ENCODE assay signal across 16 cellular contexts in genomic region chr3:106731230-106731629, GRCh38.
A peak's percentile ranks its signal among the peaks of the same experiment; 100 is the strongest.
DNase-seq lines count a peak whose midpoint lies in the region; ATAC-seq, FAIRE-seq and TF ChIP-seq lines count a peak whose summit lies in the region.
"Had no signal": no experiment of that assay in that cellular context is flagged by ENCODE, and none has a peak within 500 bp of the region (broad histone marks: within the 10 kb centered on the region; RNA-seq: fewer than 3 reads in every experiment).

No MANE protein-coding gene starts in this region.

- TF ChIP-seq CTCF in SK-N-SH (IDR thresholded peaks at IDR 0.05) (no peak), astrocyte (IDR thresholded peaks at IDR 0.05; ENCODE audit: insufficient read depth, low read depth, low read length) (no peak)

- H3K4ac ChIP-seq in mesenchymal stem cell (ENCODE audit: low read depth in 1 of 2, low read length in 2 of 2): no peak overlapping the region

- H3K23ac ChIP-seq in mesenchymal stem cell (ENCODE audit: low read length in 2 of 2): no peak overlapping the region

- H2AFZ ChIP-seq in SK-N-SH (ENCODE audit: low read depth): 0 out of 2 replicates have a peak overlapping the region, but pooled peaks have one; percentile 67
- peak overlapping the region; percentile 6 for H2AFZ ChIP-seq in astrocyte (ENCODE audit: low read depth, low read length)
- H2AFZ ChIP-seq in mesenchymal stem cell (ENCODE audit: low read depth, low read length): no peak overlapping the region
- H2AFZ ChIP-seq: GM23338 had no signal

- no peak overlapping the region for H4K8ac ChIP-seq in mesenchymal stem cell (ENCODE audit: low read length)

- no peak overlapping the region for H3K18ac ChIP-seq in mesenchymal stem cell (ENCODE audit: low read depth in 1 of 2, low read length in 2 of 2)

- no peaks in the 10 kb centered on the region for H3K79me1 ChIP-seq in mesenchymal stem cell (replicated peaks; ENCODE audit: low read length, poor library complexity, severe bottlenecking)

- H3K4me3 ChIP-seq in SK-N-SH (ENCODE audit: low read depth in 2 of 2, low read length in 1 of 2): no peak overlapping the region
- no peak overlapping the region for H3K4me3 ChIP-seq in astrocyte (ENCODE audit: insufficient read depth, low read depth, low read length)
- H3K4me3 ChIP-seq in mesenchymal stem cell (ENCODE audit: insufficient read depth in 1 of 2, low read depth in 1 of 2, low read length in 2 of 2): no peak overlapping the region
- H3K4me3 ChIP-seq in MG63: no peak overlapping the region
- H3K4me3 ChIP-seq: BLaER1, GM23338 had no signal

- no peaks in the 10 kb centered on the region for H4K20me1 ChIP-seq in SK-N-SH (ENCODE audit: insufficient read depth)
- H4K20me1 ChIP-seq in astrocyte (ENCODE audit: insufficient read depth, low read length): no peaks in the 10 kb centered on the region
- H4K20me1 ChIP-seq: BLaER1 had no signal

- no peak overlapping the region for H3K4me2 ChIP-seq in SK-N-SH
- H3K4me2 ChIP-seq in astrocyte (ENCODE audit: low read length): no peak overlapping the region
- H3K4me2 ChIP-seq in mesenchymal stem cell (ENCODE audit: low read length, poor library complexity, severe bottlenecking): no peak overlapping the region
- H3K4me2 ChIP-seq: BLaER1, GM23338 had no signal

- H3K27ac Mint-ChIP-seq in astrocyte (ENCODE audit: unreplicated experiment): no peak overlapping the region
- H3K27ac Mint-ChIP-seq: CD8-positive, alpha-beta memory T cell; GM23338 had no signal

- no peak for DNase-seq in SK-N-SH
- DNase-seq in astrocyte (ENCODE audit: low read depth): no peak
- no peak for DNase-seq in mesenchymal stem cell
- no peak for DNase-seq in urothelium cell line (ENCODE audit: low spot score)
- DNase-seq in MG63: no peak
- no peak for DNase-seq in NCI-H446 treated with DMSO at 0.1 percent for 48 hours (lab: John Stamatoyannopoulos, UW)
- DNase-seq: AML-193; Caco-2; CD8-positive, alpha-beta memory T cell; DMS53; H7 had no signal

- no peaks in the 10 kb centered on the region for H3K79me2 ChIP-seq in SK-N-SH (ENCODE audit: insufficient read depth)
- H3K79me2 ChIP-seq in astrocyte (ENCODE audit: insufficient read depth, low read length): no peaks in the 10 kb centered on the region

- H3K36me3 Mint-ChIP-seq in astrocyte (ENCODE audit: low read depth, unreplicated experiment): no peaks in the 10 kb centered on the region
- H3K36me3 Mint-ChIP-seq: CD8-positive, alpha-beta memory T cell had no signal

- 88% methylated on average over 2 of the region's 2 CpGs for WGBS in SK-N-SH (ENCODE audit: low lambda C conversion rate)
- WGBS in mesenchymal stem cell: 93% methylated on average over 2 of the region's 2 CpGs

- no peak overlapping the region for H3K4me3 Mint-ChIP-seq in astrocyte (ENCODE audit: unreplicated experiment)
- H3K4me3 Mint-ChIP-seq: CD8-positive, alpha-beta memory T cell; GM23338 had no signal

- FAIRE-seq in astrocyte (lab: Jason Lieb, UNC) (no peak), urothelium cell line (lab: Jason Lieb, UNC) (peak; percentile 56)

- no peak for TF ChIP-seq EP300 in SK-N-SH (IDR thresholded peaks at IDR 0.05; ENCODE audit: borderline replicate concordance in 1 of 2, low read depth in 1 of 2, low read length in 1 of 2)

- H3K4me1 ChIP-seq in SK-N-SH (ENCODE audit: control insufficient read depth in 1 of 2, insufficient read depth in 2 of 2, low read depth in 1 of 2, low read length in 1 of 2) (peaks cover 0 to 59% of the 10 kb centered on the region in 2 experiments; a peak in 3 of 4 replicates), astrocyte (ENCODE audit: insufficient read depth, low read length) (peaks cover 26% of the 10 kb centered on the region), mesenchymal stem cell (ENCODE audit: control insufficient read depth, insufficient read depth, low read depth, low read length) (no peaks in the 10 kb centered on the region)
- H3K4me1 ChIP-seq: BLaER1, Caco-2 had no signal

- no peaks in the 10 kb centered on the region for H3K9me3 ChIP-seq in SK-N-SH
- no peaks in the 10 kb centered on the region for H3K9me3 ChIP-seq in astrocyte (ENCODE audit: insufficient read depth, low read depth, low read length)
- no peaks in the 10 kb centered on the region for H3K9me3 ChIP-seq in mesenchymal stem cell (ENCODE audit: control insufficient read depth, low read length)
- H3K9me3 ChIP-seq in MG63: no peaks in the 10 kb centered on the region
- H3K9me3 ChIP-seq: BLaER1, Caco-2 had no signal

- H3F3A ChIP-seq in SK-N-SH (replicated peaks; ENCODE audit: insufficient read depth): peaks cover 38% of the 10 kb centered on the region

- no peak overlapping the region for H4K91ac ChIP-seq in mesenchymal stem cell (ENCODE audit: low read length)

- no peaks in the 10 kb centered on the region for H3K9me3 Mint-ChIP-seq in astrocyte (ENCODE audit: unreplicated experiment)
- H3K9me3 Mint-ChIP-seq: GM23338 had no signal

- TF ChIP-seq RAD21 in SK-N-SH (IDR thresholded peaks at IDR 0.05; ENCODE audit: low read length): no peak

- CTCF ChIA-PET in SK-N-SH (lab: Yijun Ruan, JAX): no interaction called here

- H2BK15ac ChIP-seq in mesenchymal stem cell (ENCODE audit: low read depth, poor library complexity, severe bottlenecking): no peak overlapping the region

- ATAC-seq in SK-N-SH treated with all-trans-retinoic acid at 6 μM for 48 hours: no peak
- ATAC-seq in HG03469 (IDR thresholded peaks at IDR 0.05; ENCODE audit: unreplicated experiment): no peak
- ATAC-seq: GM23338 had no signal

- H3K27me3 ChIP-seq in SK-N-SH (ENCODE audit: insufficient read depth) (no peaks in the 10 kb centered on the region), astrocyte (ENCODE audit: insufficient read depth, low read length) (no peaks in the 10 kb centered on the region), mesenchymal stem cell (ENCODE audit: control insufficient read depth in 1 of 2, insufficient read depth in 1 of 2, low read length in 2 of 2) (no peaks in the 10 kb centered on the region), MG63 (no peaks in the 10 kb centered on the region)
- H3K27me3 ChIP-seq: BLaER1 had no signal

- H3K9ac ChIP-seq in SK-N-SH: 0 out of 2 replicates have a peak overlapping the region, but pooled peaks have one; percentile 77
- no peak overlapping the region for H3K9ac ChIP-seq in astrocyte (ENCODE audit: low read length)
- no peak overlapping the region for H3K9ac ChIP-seq in mesenchymal stem cell (ENCODE audit: low read length)
- H3K9ac ChIP-seq: BLaER1 had no signal

- H3K27ac ChIP-seq in SK-N-SH (ENCODE audit: low read depth in 2 of 2, low read length in 1 of 2) (peak overlapping the region in 1 of 2 experiments; percentile 99; a peak in 2 of 4 replicates), astrocyte (ENCODE audit: low read depth, low read length) (peak overlapping the region; percentile 2), mesenchymal stem cell (ENCODE audit: low read length, poor library complexity, severe bottlenecking) (no peak overlapping the region)
- H3K27ac ChIP-seq: 22Rv1, BLaER1 had no signal

- H3K9me2 ChIP-seq in SK-N-SH: no peaks in the 10 kb centered on the region

- H2BK5ac ChIP-seq in mesenchymal stem cell (ENCODE audit: low read depth, low read length, poor library complexity, severe bottlenecking): no peak overlapping the region

- peaks cover 39% of the 10 kb centered on the region for H3K4me1 Mint-ChIP-seq in astrocyte (ENCODE audit: low read depth, unreplicated experiment)
- H3K4me1 Mint-ChIP-seq: CD8-positive, alpha-beta memory T cell had no signal

- H2AK5ac ChIP-seq in mesenchymal stem cell (ENCODE audit: low read length, severe bottlenecking): peak overlapping the region; percentile 28

- no peaks in the 10 kb centered on the region for H3K27me3 Mint-ChIP-seq in astrocyte (ENCODE audit: low read depth, unreplicated experiment)

- H3K14ac ChIP-seq in mesenchymal stem cell (ENCODE audit: low read length in 2 of 2): no peak overlapping the region

- no peak overlapping the region for H2BK12ac ChIP-seq in mesenchymal stem cell (ENCODE audit: low read length in 2 of 2)

- H3K36me3 ChIP-seq in SK-N-SH (replicated peaks in 1 of 2; ENCODE audit: control insufficient read depth in 1 of 2, insufficient read depth in 2 of 2, low read length in 1 of 2) (no peaks in the 10 kb centered on the region), astrocyte (ENCODE audit: insufficient read depth, low read length) (no peaks in the 10 kb centered on the region), mesenchymal stem cell (ENCODE audit: control insufficient read depth in 1 of 2, insufficient read depth in 2 of 2, low read depth in 1 of 2, low read length in 2 of 2) (no peaks in the 10 kb centered on the region), MG63 (no peaks in the 10 kb centered on the region)
- H3K36me3 ChIP-seq: BLaER1 had no signal

- POLR2A ChIA-PET in SK-N-SH (lab: Yijun Ruan, JAX): no interaction called here

- no peak overlapping the region for H2BK120ac ChIP-seq in mesenchymal stem cell (ENCODE audit: low read depth, low read length)

TF ChIP-seq in SK-N-SH, 30 proteins besides CTCF, POLR2A, EP300 and RAD21:
- TF ChIP-seq FOSL2 (IDR thresholded peaks at IDR 0.05; ENCODE audit: borderline replicate concordance, low read depth) (no peak), TAF1 (IDR thresholded peaks at IDR 0.05; ENCODE audit: borderline replicate concordance, low read depth, low read length) (no peak), TEAD4 (IDR thresholded peaks at IDR 0.05; ENCODE audit: borderline replicate concordance, insufficient read depth) (no peak)

TF ChIP-seq in SK-N-SH treated with all-trans-retinoic acid at 6 μM for 48 hours, 23 proteins besides CTCF, POLR2A, EP300 and RAD21 (continues in another document):
- no peak for TF ChIP-seq GLIS3 (CRISPR knock-in tag; IDR thresholded peaks at IDR 0.05)
- TF ChIP-seq ZNF70 (CRISPR knock-in tag; IDR thresholded peaks at IDR 0.05): no peak
- TF ChIP-seq ARNTL (CRISPR knock-in tag; IDR thresholded peaks at IDR 0.05; ENCODE audit: borderline replicate concordance, low read depth): no peak
- no peak for TF ChIP-seq CSRNP3 (CRISPR knock-in tag; IDR thresholded peaks at IDR 0.05)
- no peak for TF ChIP-seq OSR1 (CRISPR knock-in tag; IDR thresholded peaks at IDR 0.05)
- TF ChIP-seq ESRRG (CRISPR knock-in tag; IDR thresholded peaks at IDR 0.05): no peak
- no peak for TF ChIP-seq TCF4 (CRISPR knock-in tag; IDR thresholded peaks at IDR 0.05; ENCODE audit: borderline replicate concordance)
